In the genomic region with DNA sequence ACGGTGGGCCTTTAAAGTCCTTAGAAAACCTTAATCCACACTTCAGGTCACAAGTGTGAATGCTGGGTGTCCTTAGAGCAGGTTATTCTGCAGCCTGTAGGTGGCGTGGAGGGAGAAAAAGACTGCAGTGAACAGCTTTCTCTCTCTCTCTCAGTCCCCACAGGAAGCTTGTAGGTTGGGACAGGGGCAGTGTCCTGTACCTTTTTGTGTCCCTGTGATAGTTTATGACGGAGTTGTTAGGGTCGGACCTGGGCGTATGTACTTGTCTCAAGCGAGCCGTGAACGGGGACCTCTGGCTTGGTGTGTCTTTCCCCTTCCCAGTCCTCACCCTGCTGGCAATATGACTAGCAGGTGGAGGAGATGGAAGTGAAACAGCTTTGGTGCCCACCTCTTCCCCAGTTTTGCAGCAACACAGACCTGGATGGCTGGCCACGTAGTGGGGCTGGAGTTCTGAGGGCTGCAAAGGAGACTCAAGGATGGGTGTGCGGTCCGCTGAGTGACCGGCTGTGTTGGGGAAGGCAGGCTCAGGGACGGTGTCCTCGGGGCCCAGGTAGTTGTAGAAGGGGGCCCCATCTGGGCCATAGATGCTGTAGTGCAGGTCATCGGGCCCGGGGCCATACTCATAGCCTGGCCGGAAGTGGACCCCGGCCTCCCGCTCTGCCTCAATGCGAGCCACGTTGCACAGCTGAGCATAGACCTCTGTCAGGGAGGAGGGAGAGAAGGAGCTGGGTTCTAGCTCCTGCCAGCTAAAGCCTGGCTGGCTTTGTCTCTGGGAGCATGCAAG, we compare ENCODE assay signal across 7 cellular contexts. TPM values are rescaled to one million over a fixed set of nuclear protein-coding genes. Genes with fewer than 3 reads are reported as not detected.
DNase-seq lines count a peak whose midpoint lies in the region; ATAC-seq lines count a peak whose summit lies in the region.

No MANE protein-coding gene starts in this region.

- H3K27ac Mint-ChIP-seq in activated CD8-positive, alpha-beta T cell treated with anti-CD3 and anti-CD28 coated beads, Interleukin-2, amount 10 ng/mL, durations not matched to agents 7 days and 5 days: no peak overlapping the region

- ATAC-seq in activated CD8-positive, alpha-beta T cell treated with anti-CD3 and anti-CD28 coated beads, Interleukin-2, amount 10 ng/mL, durations not matched to agents 7 days and 5 days: no peak
- ATAC-seq in HG03520 (IDR thresholded peaks at IDR 0.05; ENCODE audit: unreplicated experiment): no peak
- no peak for ATAC-seq in GM18868 (IDR thresholded peaks at IDR 0.05; ENCODE audit: unreplicated experiment)
- ATAC-seq in GM18502 (IDR thresholded peaks at IDR 0.05; ENCODE audit: poor library complexity, unreplicated experiment): no peak

- no peaks in the 10 kb centered on the region for H3K27me3 Mint-ChIP-seq in activated CD8-positive, alpha-beta T cell treated with anti-CD3 and anti-CD28 coated beads, Interleukin-2, amount 10 ng/mL, durations not matched to agents 7 days and 5 days (ENCODE audit: low read depth)

- no peaks in the 10 kb centered on the region for H3K9me3 Mint-ChIP-seq in activated CD8-positive, alpha-beta T cell treated with anti-CD3 and anti-CD28 coated beads, Interleukin-2, amount 10 ng/mL, durations not matched to agents 7 days and 5 days (ENCODE audit: insufficient read depth)

- no peaks in the 10 kb centered on the region for H3K36me3 Mint-ChIP-seq in activated CD8-positive, alpha-beta T cell treated with anti-CD3 and anti-CD28 coated beads, Interleukin-2, amount 10 ng/mL, durations not matched to agents 7 days and 5 days (ENCODE audit: low read depth)

- DNase-seq in G401 (ENCODE audit: low spot score): peak; percentile 35
- peak; percentile 19 for DNase-seq in LHCN-M2 (ENCODE audit: low read depth)
- DNase-seq in activated CD8-positive, alpha-beta T cell treated with anti-CD3 and anti-CD28 coated beads, Interleukin-2, amount 10 ng/mL, durations not matched to agents 7 days and 5 days: peak; percentile 41
- peak; percentile 48 for DNase-seq in iPS-NIHi11 (ENCODE audit: low spot score)

- POLR2A ChIA-PET in activated CD8-positive, alpha-beta T cell treated with anti-CD3 and anti-CD28 coated beads, Interleukin-2, amount 10 ng/mL, durations not matched to agents 7 days and 5 days (lab: Charles Lee): no interaction called here

- peaks cover 4% of the 10 kb centered on the region for H3K4me1 Mint-ChIP-seq in activated CD8-positive, alpha-beta T cell treated with anti-CD3 and anti-CD28 coated beads, Interleukin-2, amount 10 ng/mL, durations not matched to agents 7 days and 5 days (ENCODE audit: low read depth)

- CTCF ChIA-PET in activated CD8-positive, alpha-beta T cell treated with anti-CD3 and anti-CD28 coated beads, Interleukin-2, amount 10 ng/mL, durations not matched to agents 7 days and 5 days (lab: Charles Lee): interaction anchor here (0.7 to 1.6 kb wide), 5 partner anchors 9 to 17 kb away, joined by 3 to 6 read pairs (median 3); partner anchors contain the start of genes ISCA2 and NPC2

- in situ Hi-C loops in G401 (cut with HindIII; ENCODE audit: low sequenced_read_pairs): no loop called here

- H3K4me3 Mint-ChIP-seq in activated CD8-positive, alpha-beta T cell treated with anti-CD3 and anti-CD28 coated beads, Interleukin-2, amount 10 ng/mL, durations not matched to agents 7 days and 5 days: no peak overlapping the region

RNA-seq across cellular contexts. Expression of gene ISCA2, which starts 8.9 kb away (rescaled TPM):
- total RNA-seq in G401 (2014; rRNA removed; shearing (Covaris generic)): 44.6 and 78.7 TPM in 2 replicates
- 11.7 and 19.5 TPM in 2 replicates for total RNA-seq in LHCN-M2 (2014; rRNA removed)
- polyA plus RNA-seq in LHCN-M2 (2012): 26.1 TPM
- total RNA-seq in activated CD8-positive, alpha-beta T cell treated with anti-CD3 and anti-CD28 coated beads, Interleukin-2, amount 10 ng/mL, durations not matched to agents 7 days and 5 days: 10 to 100 TPM; 34.5 to 37.8 TPM

RNA-seq across cellular contexts. Expression of gene NPC2, which starts 9.3 kb away (rescaled TPM):
- total RNA-seq in G401 (2014; rRNA removed; shearing (Covaris generic)): 130 and 177 TPM in 2 replicates
- total RNA-seq in LHCN-M2 (2014; rRNA removed): 222 and 274 TPM in 2 replicates
- 315 TPM for polyA plus RNA-seq in LHCN-M2 (2012)
- total RNA-seq in activated CD8-positive, alpha-beta T cell treated with anti-CD3 and anti-CD28 coated beads, Interleukin-2, amount 10 ng/mL, durations not matched to agents 7 days and 5 days: 10 to 100 TPM; 31.4 to 32.2 TPM
